ENCODE assay signal across 16 cellular contexts in the genomic region with DNA sequence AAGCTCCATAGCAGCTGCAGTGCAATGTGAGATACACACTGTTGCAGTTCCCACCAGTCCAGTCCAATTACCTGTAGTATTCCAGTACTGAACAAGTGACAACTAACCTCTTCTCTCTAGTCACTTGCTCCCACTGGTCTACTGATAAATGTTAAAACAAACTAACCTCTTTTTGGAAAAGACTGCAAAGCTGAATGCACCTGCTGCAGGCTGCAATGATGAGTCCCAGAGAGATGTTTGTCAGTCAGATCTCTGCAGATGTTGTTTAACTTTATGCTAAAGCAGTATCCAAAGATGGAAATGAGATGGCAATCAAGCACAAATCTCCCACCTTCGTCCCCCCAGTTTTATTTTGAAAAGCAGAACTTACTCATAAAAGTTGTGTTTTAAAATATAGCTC. TPM values are rescaled to one million over a fixed set of nuclear protein-coding genes. Genes with fewer than 3 reads are reported as not detected.
"Had no signal": no experiment of that assay in that cellular context is flagged by ENCODE, and none has a peak within 500 bp of the region (broad histone marks: within the 10 kb centered on the region; RNA-seq: fewer than 3 reads in every experiment).

No MANE protein-coding gene starts in this region.

- H3K4me1 ChIP-seq: ascending aorta, breast epithelium, pancreas, uterus had no signal

- H3K9me3 Mint-ChIP-seq: activated naive CD4-positive, alpha-beta T cell treated with anti-CD3 and anti-CD28 coated beads for 36 hours; activated naive CD8-positive, alpha-beta T cell treated with anti-CD3 and anti-CD28 coated beads, Interleukin-2, amount 50 U/mL, for 24 hours; activated T-helper 17 cell treated with anti-CD3 and anti-CD28 coated beads, Interleukin-2, amount 50 U/mL, for 72 hours; stimulated activated effector memory CD8-positive, alpha-beta T cell treated with anti-CD3 and anti-CD28 coated beads, Interleukin-12 subunit alpha, Interleukin-12 subunit beta, amount 100 ng/mL, for 72 hours had no signal

- H3K4me3 ChIP-seq: ascending aorta, gastroesophageal sphincter, pancreas, tibial nerve, uterus had no signal

- H3K4me1 Mint-ChIP-seq: activated naive CD8-positive, alpha-beta T cell treated with anti-CD3 and anti-CD28 coated beads, Interleukin-2, amount 50 U/mL, for 24 hours; activated T-helper 17 cell treated with anti-CD3 and anti-CD28 coated beads, Interleukin-2, amount 50 U/mL, for 72 hours; stimulated activated effector memory CD8-positive, alpha-beta T cell treated with anti-CD3 and anti-CD28 coated beads, Interleukin-12 subunit alpha, Interleukin-12 subunit beta, amount 100 ng/mL, for 72 hours had no signal

- H3K27ac ChIP-seq: ascending aorta, gastroesophageal sphincter, pancreas, tibial nerve, uterus had no signal

- H3K9me3 ChIP-seq: ascending aorta, breast epithelium, gastroesophageal sphincter, pancreas, tibial nerve, uterus had no signal

- H3K27me3 Mint-ChIP-seq: activated naive CD8-positive, alpha-beta T cell treated with anti-CD3 and anti-CD28 coated beads, Interleukin-2, amount 50 U/mL, for 24 hours; activated T-helper 17 cell treated with anti-CD3 and anti-CD28 coated beads, Interleukin-2, amount 50 U/mL, for 72 hours had no signal

- H3K36me3 Mint-ChIP-seq: stimulated activated effector memory CD8-positive, alpha-beta T cell treated with anti-CD3 and anti-CD28 coated beads, Interleukin-12 subunit alpha, Interleukin-12 subunit beta, amount 100 ng/mL, for 72 hours had no signal

- DNase-seq: activated naive CD4-positive, alpha-beta T cell treated with anti-CD3 and anti-CD28 coated beads for 36 hours; activated naive CD8-positive, alpha-beta T cell treated with anti-CD3 and anti-CD28 coated beads, Interleukin-2, amount 50 U/mL, for 24 hours; activated T-cell treated with anti-CD3 and anti-CD28 coated beads for 4 hours; dermis blood vessel endothelial cell; erythroblast; islet precursor cell; pancreas; stimulated activated CD4-positive, alpha-beta T cell treated with anti-CD3 and anti-CD28 coated beads, Interleukin-12 subunit alpha, Interleukin-12 subunit beta, amount 100 ng/mL, for 4 hours; uterus had no signal

- ATAC-seq: activated naive CD8-positive, alpha-beta T cell treated with anti-CD3 and anti-CD28 coated beads, Interleukin-2, amount 50 U/mL, for 24 hours; activated T-helper 17 cell treated with anti-CD3 and anti-CD28 coated beads, Interleukin-2, amount 50 U/mL, for 72 hours; gastroesophageal sphincter; pancreas; stimulated activated effector memory CD8-positive, alpha-beta T cell treated with anti-CD3 and anti-CD28 coated beads, Interleukin-12 subunit alpha, Interleukin-12 subunit beta, amount 100 ng/mL, for 72 hours had no signal

- FAIRE-seq: pancreas had no signal

- H3K36me3 ChIP-seq: ascending aorta, breast epithelium, gastroesophageal sphincter, pancreas, tibial nerve, uterus had no signal

- H3K4me3 Mint-ChIP-seq: activated naive CD4-positive, alpha-beta T cell treated with anti-CD3 and anti-CD28 coated beads for 36 hours; activated naive CD8-positive, alpha-beta T cell treated with anti-CD3 and anti-CD28 coated beads, Interleukin-2, amount 50 U/mL, for 24 hours; activated T-helper 17 cell treated with anti-CD3 and anti-CD28 coated beads, Interleukin-2, amount 50 U/mL, for 72 hours; stimulated activated effector memory CD8-positive, alpha-beta T cell treated with anti-CD3 and anti-CD28 coated beads, Interleukin-12 subunit alpha, Interleukin-12 subunit beta, amount 100 ng/mL, for 72 hours had no signal

- H3K27me3 ChIP-seq: ascending aorta, breast epithelium, gastroesophageal sphincter, tibial nerve, uterus had no signal

- H3K27ac Mint-ChIP-seq: activated naive CD4-positive, alpha-beta T cell treated with anti-CD3 and anti-CD28 coated beads for 36 hours; activated naive CD8-positive, alpha-beta T cell treated with anti-CD3 and anti-CD28 coated beads, Interleukin-2, amount 50 U/mL, for 24 hours; activated T-helper 17 cell treated with anti-CD3 and anti-CD28 coated beads, Interleukin-2, amount 50 U/mL, for 72 hours; stimulated activated effector memory CD8-positive, alpha-beta T cell treated with anti-CD3 and anti-CD28 coated beads, Interleukin-12 subunit alpha, Interleukin-12 subunit beta, amount 100 ng/mL, for 72 hours had no signal

RNA-seq across cellular contexts. Expression of gene NOVA1, which starts 7.8 kb away (rescaled TPM):
- total RNA-seq: activated naive CD4-positive, alpha-beta T cell treated with anti-CD3 and anti-CD28 coated beads for 36 hours; lung microvascular endothelial cell had no signal
